In genomic region chr2:174970092-174970491, GRCh38 we compare ENCODE assay signal across 18 cellular contexts.
"Had no signal": no experiment of that assay in that cellular context is flagged by ENCODE, and none has a peak within 500 bp of the region (broad histone marks: within the 10 kb centered on the region; RNA-seq: fewer than 3 reads in every experiment).

No MANE protein-coding gene starts in this region.

- H3K36me3 ChIP-seq: esophagus muscularis mucosa, left lung, prostate gland, right lobe of liver, spleen had no signal

- DNase-seq: activated CD8-positive, alpha-beta memory T cell treated with anti-CD3 and anti-CD28 coated beads, Interleukin-2, amount 50 U/mL, for 48 hours; activated CD8-positive, alpha-beta T cell treated with anti-CD3 and anti-CD28 coated beads for 36 hours; activated naive CD4-positive, alpha-beta T cell treated with anti-CD3 and anti-CD28 coated beads, Interleukin-2, amount 50 U/mL, for 16 hours; amniotic stem cell; dorsolateral prefrontal cortex; immature natural killer cell; left lung; nephron progenitor cell; right lobe of liver; spleen; stimulated activated CD4-positive, alpha-beta T cell treated with anti-CD3 and anti-CD28 coated beads, Interleukin-1b, Interleukin-23, amount 100 ng/mL, for 48 hours; stimulated activated naive CD4-positive, alpha-beta T cell; substantia nigra; T-cell; T1000 had no signal

- H3K27ac Mint-ChIP-seq: activated CD8-positive, alpha-beta T cell treated with anti-CD3 and anti-CD28 coated beads for 36 hours; immature natural killer cell; memory B cell; T-cell had no signal

- H3K4me3 ChIP-seq: dorsolateral prefrontal cortex, esophagus muscularis mucosa, left lung, prostate gland, right lobe of liver, spleen had no signal

- H3K4me1 ChIP-seq: left lung, prostate gland had no signal

- H3K27ac ChIP-seq: dorsolateral prefrontal cortex, esophagus muscularis mucosa, left lung, prostate gland, right lobe of liver, spleen had no signal

- ATAC-seq: activated CD8-positive, alpha-beta T cell treated with anti-CD3 and anti-CD28 coated beads for 36 hours; left lung; right lobe of liver had no signal

- H3K27me3 ChIP-seq: dorsolateral prefrontal cortex, esophagus muscularis mucosa, left lung, right lobe of liver, spleen had no signal

- H3K4me3 Mint-ChIP-seq: activated CD8-positive, alpha-beta T cell treated with anti-CD3 and anti-CD28 coated beads for 36 hours; immature natural killer cell; memory B cell; nephron progenitor cell had no signal

- H3K9me3 ChIP-seq: esophagus muscularis mucosa, left lung, prostate gland, right lobe of liver, spleen had no signal

- H3K4me1 Mint-ChIP-seq: immature natural killer cell, memory B cell had no signal

- H3K36me3 Mint-ChIP-seq: immature natural killer cell, memory B cell, T-cell had no signal

- H3K9me3 Mint-ChIP-seq: activated CD8-positive, alpha-beta T cell treated with anti-CD3 and anti-CD28 coated beads for 36 hours; memory B cell; T-cell had no signal
